1 cellular context compared by ENCODE assay signal in the genomic region with DNA sequence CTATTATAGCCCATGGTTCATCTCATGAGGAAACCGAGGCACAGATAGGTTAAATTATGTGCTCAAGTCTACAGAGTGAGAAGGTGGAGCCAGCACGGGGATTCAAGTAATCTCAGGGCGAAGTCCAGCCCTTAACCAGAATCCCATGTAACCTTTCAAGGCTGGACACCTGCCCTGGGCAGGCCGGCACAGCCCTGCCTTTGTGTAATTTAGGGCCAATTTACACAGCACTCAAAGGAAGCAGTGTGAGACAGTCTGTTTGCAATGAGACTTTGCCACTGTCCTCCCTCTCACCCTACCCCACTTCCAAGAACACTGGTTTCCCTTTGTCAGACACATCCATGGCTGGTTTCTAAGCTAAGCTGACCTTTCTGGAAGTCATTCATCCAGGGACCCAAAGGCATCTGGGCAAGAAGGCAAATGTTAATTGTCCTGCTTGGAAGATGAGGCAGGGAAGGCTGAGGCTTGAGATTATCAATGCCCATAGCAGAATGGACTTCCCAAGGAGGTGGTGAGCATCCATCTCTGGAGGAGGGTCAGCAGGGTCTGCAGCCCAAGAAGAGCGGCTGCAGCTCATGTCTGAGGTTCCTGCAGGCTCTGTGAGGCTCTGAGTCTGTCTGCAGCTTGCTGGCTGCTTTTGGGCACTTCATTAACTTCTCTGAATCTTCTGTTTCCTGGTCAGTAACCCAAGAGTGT.
TF ChIP-seq lines count a peak whose summit lies in the region.

No MANE protein-coding gene starts in this region.

TF ChIP-seq in HepG2, 621 proteins besides CTCF, POLR2A, EP300 and RAD21 (continued from another document and continues in another):
- TF ChIP-seq, protein P1, sequence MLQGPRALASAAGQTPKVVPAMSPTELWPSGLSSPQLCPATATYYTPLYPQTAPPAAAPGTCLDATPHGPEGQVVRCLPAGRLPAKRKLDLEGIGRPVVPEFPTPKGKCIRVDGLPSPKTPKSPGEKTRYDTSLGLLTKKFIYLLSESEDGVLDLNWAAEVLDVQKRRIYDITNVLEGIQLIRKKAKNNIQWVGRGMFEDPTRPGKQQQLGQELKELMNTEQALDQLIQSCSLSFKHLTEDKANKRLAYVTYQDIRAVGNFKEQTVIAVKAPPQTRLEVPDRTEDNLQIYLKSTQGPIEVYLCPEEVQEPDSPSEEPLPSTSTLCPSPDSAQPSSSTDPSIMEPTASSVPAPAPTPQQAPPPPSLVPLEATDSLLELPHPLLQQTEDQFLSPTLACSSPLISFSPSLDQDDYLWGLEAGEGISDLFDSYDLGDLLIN (CRISPR knock-in tag; IDR thresholded peaks at IDR 0.05; ENCODE audit: borderline replicate concordance), result no peak
- TF ChIP-seq ZNF343 (CRISPR knock-in tag; IDR thresholded peaks at IDR 0.05), result peak; percentile 54; the same call in 1 of the 2 replicates
- TF ChIP-seq MED1 (CRISPR knock-in tag; IDR thresholded peaks at IDR 0.05), result peak; percentile 94
- no peak for TF ChIP-seq AGO2 (optimal IDR thresholded peaks at IDR 0.05; ENCODE audit: low read depth, low read length)
- peak; percentile 91 for TF ChIP-seq ZNF264 (CRISPR knock-in tag; IDR thresholded peaks at IDR 0.05)
- TF ChIP-seq MYC (CRISPR knock-in tag; IDR thresholded peaks at IDR 0.05; ENCODE audit: borderline replicate concordance), result peak; percentile 62; the same call in 1 of the 2 replicates
- peak; percentile 59 for TF ChIP-seq PPARG (CRISPR knock-in tag; conservative IDR thresholded peaks at IDR 0.05)
- no peak for TF ChIP-seq CREB1 (IDR thresholded peaks at IDR 0.05)
- TF ChIP-seq CREB1 (CRISPR knock-in tag; IDR thresholded peaks at IDR 0.05), result peak; percentile 71
- peak; percentile 75 for TF ChIP-seq MED8 (CRISPR knock-in tag; IDR thresholded peaks at IDR 0.05; ENCODE audit: insufficient replicate concordance)
- TF ChIP-seq, protein P2, sequence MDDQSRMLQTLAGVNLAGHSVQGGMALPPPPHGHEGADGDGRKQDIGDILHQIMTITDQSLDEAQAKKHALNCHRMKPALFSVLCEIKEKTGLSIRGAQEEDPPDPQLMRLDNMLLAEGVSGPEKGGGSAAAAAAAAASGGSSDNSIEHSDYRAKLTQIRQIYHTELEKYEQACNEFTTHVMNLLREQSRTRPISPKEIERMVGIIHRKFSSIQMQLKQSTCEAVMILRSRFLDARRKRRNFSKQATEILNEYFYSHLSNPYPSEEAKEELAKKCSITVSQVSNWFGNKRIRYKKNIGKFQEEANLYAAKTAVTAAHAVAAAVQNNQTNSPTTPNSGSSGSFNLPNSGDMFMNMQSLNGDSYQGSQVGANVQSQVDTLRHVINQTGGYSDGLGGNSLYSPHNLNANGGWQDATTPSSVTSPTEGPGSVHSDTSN (CRISPR knock-in tag; IDR thresholded peaks at IDR 0.05; ENCODE audit: borderline replicate concordance), result no peak
- TF ChIP-seq ELF1 (CRISPR knock-in tag; IDR thresholded peaks at IDR 0.05), result peak; percentile 29; the same call in 1 of the 2 replicates
- peak; percentile 72 for TF ChIP-seq SAP130 (CRISPR knock-in tag; IDR thresholded peaks at IDR 0.05; ENCODE audit: low read depth)
- TF ChIP-seq SP1 (IDR thresholded peaks at IDR 0.05), result no peak
- TF ChIP-seq SP1 (CRISPR knock-in tag; IDR thresholded peaks at IDR 0.05), result no peak
- peak; percentile 68 for TF ChIP-seq CEBPG (CRISPR knock-in tag; IDR thresholded peaks at IDR 0.05)
- peak; percentile 90 for TF ChIP-seq GATAD2A (CRISPR knock-in tag; IDR thresholded peaks at IDR 0.05)
- 0 out of 2 replicates have a peak, but pooled peaks have one; percentile 23 for TF ChIP-seq ZNF276 (CRISPR knock-in tag; IDR thresholded peaks at IDR 0.05; ENCODE audit: low read depth)
- TF ChIP-seq, protein P3, sequence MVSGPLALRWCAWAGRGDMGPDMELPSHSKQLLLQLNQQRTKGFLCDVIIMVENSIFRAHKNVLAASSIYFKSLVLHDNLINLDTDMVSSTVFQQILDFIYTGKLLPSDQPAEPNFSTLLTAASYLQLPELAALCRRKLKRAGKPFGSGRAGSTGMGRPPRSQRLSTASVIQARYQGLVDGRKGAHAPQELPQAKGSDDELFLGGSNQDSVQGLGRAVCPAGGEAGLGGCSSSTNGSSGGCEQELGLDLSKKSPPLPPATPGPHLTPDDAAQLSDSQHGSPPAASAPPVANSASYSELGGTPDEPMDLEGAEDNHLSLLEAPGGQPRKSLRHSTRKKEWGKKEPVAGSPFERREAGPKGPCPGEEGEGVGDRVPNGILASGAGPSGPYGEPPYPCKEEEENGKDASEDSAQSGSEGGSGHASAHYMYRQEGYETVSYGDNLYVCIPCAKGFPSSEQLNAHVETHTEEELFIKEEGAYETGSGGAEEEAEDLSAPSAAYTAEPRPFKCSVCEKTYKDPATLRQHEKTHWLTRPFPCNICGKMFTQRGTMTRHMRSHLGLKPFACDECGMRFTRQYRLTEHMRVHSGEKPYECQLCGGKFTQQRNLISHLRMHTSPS (CRISPR knock-in tag; IDR thresholded peaks at IDR 0.05; ENCODE audit: low read depth), result 0 out of 2 replicates have a peak, but pooled peaks have one; percentile 39
- peak; percentile 90 for TF ChIP-seq RXRA (CRISPR knock-in tag; IDR thresholded peaks at IDR 0.05)
- TF ChIP-seq, protein P4, sequence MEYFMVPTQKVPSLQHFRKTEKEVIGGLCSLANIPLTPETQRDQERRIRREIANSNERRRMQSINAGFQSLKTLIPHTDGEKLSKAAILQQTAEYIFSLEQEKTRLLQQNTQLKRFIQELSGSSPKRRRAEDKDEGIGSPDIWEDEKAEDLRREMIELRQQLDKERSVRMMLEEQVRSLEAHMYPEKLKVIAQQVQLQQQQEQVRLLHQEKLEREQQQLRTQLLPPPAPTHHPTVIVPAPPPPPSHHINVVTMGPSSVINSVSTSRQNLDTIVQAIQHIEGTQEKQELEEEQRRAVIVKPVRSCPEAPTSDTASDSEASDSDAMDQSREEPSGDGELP (IDR thresholded peaks at IDR 0.05; ENCODE audit: borderline replicate concordance, low read depth), result 0 out of 2 replicates have a peak, but pooled peaks have one; percentile 7
- TF ChIP-seq, protein P5, sequence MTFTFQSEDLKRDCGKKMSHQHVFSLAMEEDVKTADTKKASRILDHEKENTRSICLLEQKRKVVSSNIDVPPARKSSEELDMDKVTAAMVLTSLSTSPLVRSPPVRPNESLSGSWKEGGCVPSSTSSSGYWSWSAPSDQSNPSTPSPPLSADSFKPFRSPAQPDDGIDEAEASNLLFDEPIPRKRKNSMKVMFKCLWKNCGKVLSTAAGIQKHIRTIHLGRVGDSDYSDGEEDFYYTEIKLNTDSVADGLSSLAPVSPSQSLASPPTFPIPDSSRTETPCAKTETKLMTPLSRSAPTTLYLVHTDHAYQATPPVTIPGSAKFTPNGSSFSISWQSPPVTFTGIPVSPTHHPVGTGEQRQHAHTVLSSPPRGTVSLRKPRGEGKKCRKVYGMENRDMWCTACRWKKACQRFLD (CRISPR knock-in tag; IDR thresholded peaks at IDR 0.05; ENCODE audit: borderline replicate concordance), result 0 out of 2 replicates have a peak, but pooled peaks have one; percentile 38
- peak; percentile 71 for TF ChIP-seq ERF (CRISPR knock-in tag; IDR thresholded peaks at IDR 0.05)
- TF ChIP-seq ZBTB43 (CRISPR knock-in tag; conservative IDR thresholded peaks at IDR 0.05), result 0 out of 2 replicates have a peak, but pooled peaks have one; percentile 35
- 0 out of 2 replicates have a peak, but pooled peaks have one; percentile 33 for TF ChIP-seq SIX4 (CRISPR knock-in tag; IDR thresholded peaks at IDR 0.05)
- TF ChIP-seq KDM5B (CRISPR knock-in tag; IDR thresholded peaks at IDR 0.05; ENCODE audit: borderline replicate concordance), result 0 out of 2 replicates have a peak, but pooled peaks have one; percentile 26
- peak in 1 of 2 experiments; percentile 28; a peak in 1 of 4 replicates for TF ChIP-seq NR2F1 (CRISPR knock-in tag; IDR thresholded peaks at IDR 0.05)
- no peak for TF ChIP-seq KDM3A (CRISPR knock-in tag; IDR thresholded peaks at IDR 0.05; ENCODE audit: low read depth)
- peak; percentile 83; the same call in 1 of the 2 replicates for TF ChIP-seq RXRB (CRISPR knock-in tag; IDR thresholded peaks at IDR 0.05; ENCODE audit: borderline replicate concordance)
- TF ChIP-seq CENPBD1 (CRISPR knock-in tag; IDR thresholded peaks at IDR 0.05; ENCODE audit: borderline replicate concordance, low read depth), result no peak
- peak; percentile 80; the same call in 1 of the 2 replicates for TF ChIP-seq SOX5 (CRISPR knock-in tag; IDR thresholded peaks at IDR 0.05; ENCODE audit: borderline replicate concordance)
- TF ChIP-seq MAX (IDR thresholded peaks at IDR 0.05), result peak; percentile 42; the same call in 1 of the 2 replicates
- peak; percentile 66; the same call in 1 of the 2 replicates for TF ChIP-seq MIER2 (CRISPR knock-in tag; IDR thresholded peaks at IDR 0.05)
- TF ChIP-seq STAG1 (CRISPR knock-in tag; IDR thresholded peaks at IDR 0.05), result peak; percentile 37
- peak; percentile 94 for TF ChIP-seq HNF4A (CRISPR knock-in tag; IDR thresholded peaks at IDR 0.05)
- peak; percentile 73; the same call in 1 of the 2 replicates for TF ChIP-seq KDM6A (CRISPR knock-in tag; IDR thresholded peaks at IDR 0.05; ENCODE audit: low read depth)
- TF ChIP-seq ELF3 (CRISPR knock-in tag; IDR thresholded peaks at IDR 0.05), result peak; percentile 79
- TF ChIP-seq POLR2G (IDR thresholded peaks at IDR 0.05; ENCODE audit: low read depth, low read length), result 0 out of 2 replicates have a peak, but pooled peaks have one; percentile 29
- no peak for TF ChIP-seq ZNF17 (CRISPR knock-in tag; IDR thresholded peaks at IDR 0.05)
- TF ChIP-seq MEIS1 (CRISPR knock-in tag; IDR thresholded peaks at IDR 0.05; ENCODE audit: borderline replicate concordance), result no peak
- TF ChIP-seq, protein P6, sequence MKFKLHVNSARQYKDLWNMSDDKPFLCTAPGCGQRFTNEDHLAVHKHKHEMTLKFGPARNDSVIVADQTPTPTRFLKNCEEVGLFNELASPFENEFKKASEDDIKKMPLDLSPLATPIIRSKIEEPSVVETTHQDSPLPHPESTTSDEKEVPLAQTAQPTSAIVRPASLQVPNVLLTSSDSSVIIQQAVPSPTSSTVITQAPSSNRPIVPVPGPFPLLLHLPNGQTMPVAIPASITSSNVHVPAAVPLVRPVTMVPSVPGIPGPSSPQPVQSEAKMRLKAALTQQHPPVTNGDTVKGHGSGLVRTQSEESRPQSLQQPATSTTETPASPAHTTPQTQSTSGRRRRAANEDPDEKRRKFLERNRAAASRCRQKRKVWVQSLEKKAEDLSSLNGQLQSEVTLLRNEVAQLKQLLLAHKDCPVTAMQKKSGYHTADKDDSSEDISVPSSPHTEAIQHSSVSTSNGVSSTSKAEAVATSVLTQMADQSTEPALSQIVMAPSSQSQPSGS (CRISPR knock-in tag; IDR thresholded peaks at IDR 0.05), result peak; percentile 46; the same call in 1 of the 2 replicates
- TF ChIP-seq SATB2 (CRISPR knock-in tag; IDR thresholded peaks at IDR 0.05), result no peak
- TF ChIP-seq YEATS4 (CRISPR knock-in tag; IDR thresholded peaks at IDR 0.05; ENCODE audit: borderline replicate concordance), result peak; percentile 59; the same call in 1 of the 2 replicates
